28 cellular contexts compared by ENCODE assay signal in genomic region chr4:151074416-151074916, GRCh38. TPM values are rescaled to one million over a fixed set of nuclear protein-coding genes. Genes with fewer than 3 reads are reported as not detected.
DNase-seq lines count a peak whose midpoint lies in the region; ATAC-seq, FAIRE-seq and TF ChIP-seq lines count a peak whose summit lies in the region.
"Had no signal": no experiment of that assay in that cellular context is flagged by ENCODE, and none has a peak within 500 bp of the region (broad histone marks: within the 10 kb centered on the region; RNA-seq: fewer than 3 reads in every experiment).

No MANE protein-coding gene starts in this region.

- H3K9me3 Mint-ChIP-seq in stimulated activated effector memory CD8-positive, alpha-beta T cell treated with anti-CD3 and anti-CD28 coated beads, Interleukin-12 subunit alpha, Interleukin-12 subunit beta, amount 100 ng/mL, for 72 hours = no peaks in the 10 kb centered on the region
- H3K9me3 Mint-ChIP-seq: CD4-positive, alpha-beta memory T cell; CD4-positive, CD25-positive, alpha-beta regulatory T cell; CD8-positive, alpha-beta memory T cell had no signal

- no peak overlapping the region for H3K9ac ChIP-seq in K562 (ENCODE audit: insufficient read depth in 1 of 2, low read depth in 2 of 2, low read length in 2 of 2)
- no peak overlapping the region for H3K9ac ChIP-seq in mesendoderm (ENCODE audit: low read length)
- H3K9ac ChIP-seq: BLaER1 had no signal

- no peak overlapping the region for H3K4me3 ChIP-seq in K562
- no peak overlapping the region for H3K4me3 ChIP-seq in mesendoderm (ENCODE audit: low read length)
- no peak overlapping the region for H3K4me3 ChIP-seq in right atrium auricular region
- H3K4me3 ChIP-seq: BLaER1, GM12878 had no signal

- ATAC-seq in K562 = no peak
- ATAC-seq in stimulated activated effector memory CD8-positive, alpha-beta T cell treated with anti-CD3 and anti-CD28 coated beads, Interleukin-12 subunit alpha, Interleukin-12 subunit beta, amount 100 ng/mL, for 72 hours = no peak
- no peak for ATAC-seq in GM21515 (IDR thresholded peaks at IDR 0.05; ENCODE audit: unreplicated experiment)
- ATAC-seq: GM12878 had no signal

- H3K4me1 Mint-ChIP-seq in stimulated activated effector memory CD8-positive, alpha-beta T cell treated with anti-CD3 and anti-CD28 coated beads, Interleukin-12 subunit alpha, Interleukin-12 subunit beta, amount 100 ng/mL, for 72 hours = no peaks in the 10 kb centered on the region
- H3K4me1 Mint-ChIP-seq: CD14-positive monocyte; CD4-positive, alpha-beta memory T cell; CD4-positive, CD25-positive, alpha-beta regulatory T cell; CD8-positive, alpha-beta memory T cell had no signal

- CTCF ChIA-PET in K562 (lab: Yijun Ruan, JAX; ENCODE audit: low intra/inter-chr PET ratio) = no interaction called here

- POLR2A ChIA-PET in K562 (lab: Yijun Ruan, JAX) = interaction anchor here (0.6 to 0.9 kb wide), 5 partner anchors 11 to 1565 kb away, joined by 3 read pairs; no protein-coding TSS in a partner anchor

- no peaks in the 10 kb centered on the region for H3K9me1 ChIP-seq in K562 (ENCODE audit: control insufficient read depth, insufficient read depth, low read length)

- TF ChIP-seq RAD21 in K562 (CRISPR knock-in tag; conservative IDR thresholded peaks at IDR 0.05 in 1 of 2, IDR thresholded peaks at IDR 0.05 in 1 of 2) = no peak

- no peak for TF ChIP-seq EP300 in K562 (IDR thresholded peaks at IDR 0.05; ENCODE audit: low read length)

- in situ Hi-C loops in K562 (cut with MboI) = no loop called here

- H3K36me3 ChIP-seq in K562 (ENCODE audit: control insufficient read depth, insufficient read depth, low read length) (no peaks in the 10 kb centered on the region), mesendoderm (ENCODE audit: control insufficient read depth, insufficient read depth, low read length) (no peaks in the 10 kb centered on the region), right atrium auricular region (no peaks in the 10 kb centered on the region)
- H3K36me3 ChIP-seq: BE2C, BLaER1 had no signal

- H3K27ac ChIP-seq in K562 (ENCODE audit: extremely low read depth, low read depth, low read length) = no peak overlapping the region
- H3K27ac ChIP-seq in mesendoderm (ENCODE audit: low read depth, low read length) = no peak overlapping the region
- no peak overlapping the region for H3K27ac ChIP-seq in right atrium auricular region
- H3K27ac ChIP-seq: BLaER1 had no signal

- no peaks in the 10 kb centered on the region for H3K9me3 ChIP-seq in K562 (replicated peaks; ENCODE audit: control insufficient read depth, insufficient read depth, low read depth, low read length)
- no peaks in the 10 kb centered on the region for H3K9me3 ChIP-seq in right atrium auricular region
- H3K9me3 ChIP-seq: BE2C, BLaER1 had no signal

- H2BK120ac ChIP-seq in mesendoderm (ENCODE audit: low read depth, low read length) = no peak overlapping the region

- H3K27ac Mint-ChIP-seq in stimulated activated effector memory CD8-positive, alpha-beta T cell treated with anti-CD3 and anti-CD28 coated beads, Interleukin-12 subunit alpha, Interleukin-12 subunit beta, amount 100 ng/mL, for 72 hours = peak overlapping the region; percentile 68
- H3K27ac Mint-ChIP-seq: CD14-positive monocyte; CD4-positive, CD25-positive, alpha-beta regulatory T cell; CD8-positive, alpha-beta memory T cell had no signal

- no peaks in the 10 kb centered on the region for H3K79me1 ChIP-seq in mesendoderm (ENCODE audit: low read length)

- H3K23ac ChIP-seq in mesendoderm (ENCODE audit: low read length) = no peak overlapping the region

- TF ChIP-seq POLR2A in K562 (conservative IDR thresholded peaks at IDR 0.05) = no peak

- H2AK5ac ChIP-seq in mesendoderm (ENCODE audit: low read length) = no peak overlapping the region

- H4K8ac ChIP-seq in mesendoderm (ENCODE audit: low read depth, low read length) = peak overlapping the region; percentile 56

- FAIRE-seq in D721Med (lab: Jason Lieb, UNC) = peak; percentile 63
- no peak for FAIRE-seq in K562 (lab: Jason Lieb, UNC)
- FAIRE-seq: A204.1, GM12878, GM12892, GM18507 had no signal

- H3K4me2 ChIP-seq in K562 (ENCODE audit: insufficient read depth, low read length) (no peak overlapping the region), mesendoderm (ENCODE audit: low read length) (no peak overlapping the region)
- H3K4me2 ChIP-seq: BLaER1 had no signal

- no peak for DNase-seq in D721Med (ENCODE audit: insufficient read length, low spot score)
- no peak for DNase-seq in K562 (ENCODE audit: extremely low read depth in 1 of 4, low spot score in 3 of 4)
- DNase-seq in mesendoderm = no peak
- no peak for DNase-seq in stimulated activated effector memory CD8-positive, alpha-beta T cell treated with anti-CD3 and anti-CD28 coated beads, Interleukin-12 subunit alpha, Interleukin-12 subunit beta, amount 100 ng/mL, for 72 hours (ENCODE audit: low spot score in 2 of 2)
- no peak for DNase-seq in DMS 273 (lab: John Stamatoyannopoulos, UW; ENCODE audit: unreplicated experiment)
- DNase-seq in right atrium auricular region (ENCODE audit: low spot score) = no peak
- DNase-seq: 8988T; ACHN; BE2C; C1 segment of cervical spinal cord; CD4-positive, alpha-beta memory T cell; CD4-positive, CD25-positive, alpha-beta regulatory T cell; CD8-positive, alpha-beta memory T cell; COR-L47; DMS 273 treated with DMSO at 0.1 percent for 48 hours; DMS153; DMS53; DMS79; DND-41; EL; GDM1 had no signal

- H3K36me3 Mint-ChIP-seq in stimulated activated effector memory CD8-positive, alpha-beta T cell treated with anti-CD3 and anti-CD28 coated beads, Interleukin-12 subunit alpha, Interleukin-12 subunit beta, amount 100 ng/mL, for 72 hours = no peaks in the 10 kb centered on the region
- H3K36me3 Mint-ChIP-seq: CD14-positive monocyte; CD4-positive, alpha-beta memory T cell; CD4-positive, CD25-positive, alpha-beta regulatory T cell; CD8-positive, alpha-beta memory T cell had no signal

- peak overlapping the region; percentile 5 for H2BK15ac ChIP-seq in mesendoderm (replicated peaks; ENCODE audit: low read depth)

- no peaks in the 10 kb centered on the region for H3K4me1 ChIP-seq in K562 (replicated peaks in 1 of 2; ENCODE audit: control insufficient read depth in 2 of 2, insufficient read depth in 2 of 2, low read length in 2 of 2)
- no peaks in the 10 kb centered on the region for H3K4me1 ChIP-seq in mesendoderm (ENCODE audit: control insufficient read depth, low read depth, low read length)
- H3K4me1 ChIP-seq in right atrium auricular region = no peaks in the 10 kb centered on the region
- H3K4me1 ChIP-seq: BE2C, BLaER1 had no signal

- H3K27me3 ChIP-seq in K562 (ENCODE audit: control insufficient read depth in 2 of 2, insufficient read depth in 2 of 2, low read length in 2 of 2) (no peaks in the 10 kb centered on the region; a peak in 1 of 5 replicates), mesendoderm (ENCODE audit: insufficient read depth, low read length, poor library complexity) (no peaks in the 10 kb centered on the region), right atrium auricular region (no peaks in the 10 kb centered on the region)
- H3K27me3 ChIP-seq: BE2C, BLaER1 had no signal

- no peak overlapping the region for H3K4ac ChIP-seq in mesendoderm (ENCODE audit: low read depth, low read length)

- BruUV-seq in K562 (replicated peaks; lab: Mats Ljungman, UMichigan) = no TSS peak

- H3K18ac ChIP-seq in mesendoderm (ENCODE audit: low read length) = no peak overlapping the region

- H4K5ac ChIP-seq in mesendoderm (ENCODE audit: low read length) = no peak overlapping the region

- intact Hi-C loops in K562 (cut with micrococcal nuclease) = no loop called here

- H2BK5ac ChIP-seq in mesendoderm (ENCODE audit: low read length) = no peak overlapping the region

- H2AFZ ChIP-seq in K562 (ENCODE audit: low read depth, low read length) = no peak overlapping the region

- no peaks in the 10 kb centered on the region for H3K79me2 ChIP-seq in K562 (ENCODE audit: control insufficient read depth, insufficient read depth, low read length)
- no peaks in the 10 kb centered on the region for H3K79me2 ChIP-seq in mesendoderm (ENCODE audit: control insufficient read depth, insufficient read depth, low read length)

- TF ChIP-seq CTCF in D721Med (IDR thresholded peaks at IDR 0.05; ENCODE audit: insufficient read depth, missing control alignments) (no peak), K562 (IDR thresholded peaks at IDR 0.05 in 2 of 3, conservative IDR thresholded peaks at IDR 0.05 in 1 of 3; ENCODE audit: insufficient read depth in 2 of 3, low read depth in 1 of 3, low read length in 3 of 3) (no peak), right atrium auricular region (IDR thresholded peaks at IDR 0.05) (no peak)

- no peaks in the 10 kb centered on the region for H4K20me1 ChIP-seq in K562 (replicated peaks; ENCODE audit: control insufficient read depth, insufficient read depth, low read length)
- H4K20me1 ChIP-seq: BLaER1 had no signal

- H3K4me3 Mint-ChIP-seq in stimulated activated effector memory CD8-positive, alpha-beta T cell treated with anti-CD3 and anti-CD28 coated beads, Interleukin-12 subunit alpha, Interleukin-12 subunit beta, amount 100 ng/mL, for 72 hours = no peak overlapping the region
- H3K4me3 Mint-ChIP-seq: CD14-positive monocyte; CD4-positive, alpha-beta memory T cell; CD4-positive, CD25-positive, alpha-beta regulatory T cell; CD8-positive, alpha-beta memory T cell had no signal

- no peak overlapping the region for H3K56ac ChIP-seq in mesendoderm (ENCODE audit: low read length)

RNA-seq across cellular contexts. Expression of gene RPS3A, which starts 25.0 kb away (rescaled TPM):
- total RNA-seq in K562 (2011; cell fraction: chromatin; rRNA removed; ENCODE audit: low replicate concordance) = 296 and 420 TPM in 2 replicates
- 433 and 451 TPM in 2 replicates for total RNA-seq in K562 (2011; cell fraction: nucleolus; rRNA removed)
- 773 and 1,562 TPM in 2 replicates for total RNA-seq in K562 (2011; cell fraction: nucleoplasm; rRNA removed)
- total RNA-seq in K562 (2014; rRNA removed) (1,793 and 2,102 TPM in 2 replicates), K562 (2014; rRNA removed; fragmentation: Illumina TruSeq; extraction: Trizol) (3,891 and 4,298 TPM in 2 replicates), K562 (2015; rRNA removed; fragmentation: Illumina TruSeq; extraction: Trizol) (2,923 and 3,036 TPM in 2 replicates), K562 (2021) (2,407 and 2,649 TPM in 2 replicates), right atrium auricular region (1,000 to 10,000 TPM; 1,734 to 2,285 TPM)
- polyA plus RNA-seq in K562 (2011; rRNA removed) (4,895 and 5,488 TPM in 2 replicates), K562 (2014; fragmentation: Illumina TruSeq; extraction: Trizol) (2,678 and 2,756 TPM in 2 replicates), K562 (2014; fragmentation: Nextera tagmentation; extraction: Ambion mirVana) (1,000 to 10,000 TPM; 3,558 to 3,768 TPM), K562 (2014; rRNA removed) (2,761 and 3,554 TPM in 2 replicates)
- polyA plus RNA-seq in K562 (2011; cell fraction: cytosol; rRNA removed) = 887 and 2,354 TPM in 2 replicates
- 570 and 1,423 TPM in 2 replicates for polyA plus RNA-seq in K562 (2011; cell fraction: nucleus; rRNA removed)
- polyA plus RNA-seq in K562 (2012) = 2,139 and 3,584 TPM in 2 replicates
- polyA minus RNA-seq in K562 (2011; rRNA and poly(A)+ RNA removed) = 1,733 and 2,092 TPM in 2 replicates
- 660 and 683 TPM in 2 replicates for polyA minus RNA-seq in K562 (2011; cell fraction: cytosol; rRNA and poly(A)+ RNA removed)
- 140 and 302 TPM in 2 replicates for polyA minus RNA-seq in K562 (2011; cell fraction: nucleus; rRNA and poly(A)+ RNA removed)
- 5,197 TPM for polyA plus RNA-seq in mesendoderm (2013, experiment 1 of 2)
- 5,192 TPM for polyA plus RNA-seq in mesendoderm (2013, experiment 2 of 2)

RNA-seq across cellular contexts. Expression of gene LRBA, which starts 59.4 kb away (rescaled TPM):
- 104 and 363 TPM in 2 replicates for total RNA-seq in K562 (2011; cell fraction: chromatin; rRNA removed; ENCODE audit: low replicate concordance)
- total RNA-seq in K562 (2011; cell fraction: nucleolus; rRNA removed) = 53.9 and 87.2 TPM in 2 replicates
- total RNA-seq in K562 (2011; cell fraction: nucleoplasm; rRNA removed) = 148 and 201 TPM in 2 replicates
- total RNA-seq in K562 (2014; rRNA removed) = 55.5 and 60.2 TPM in 2 replicates
- 88.7 and 92.7 TPM in 2 replicates for total RNA-seq in K562 (2014; rRNA removed; fragmentation: Illumina TruSeq; extraction: Trizol)
- total RNA-seq in K562 (2015; rRNA removed; fragmentation: Illumina TruSeq; extraction: Trizol) = 82.6 and 87.3 TPM in 2 replicates
- 63.0 and 65.9 TPM in 2 replicates for total RNA-seq in K562 (2021)
- 36.8 and 46.1 TPM in 2 replicates for polyA plus RNA-seq in K562 (2011; rRNA removed)
- polyA plus RNA-seq in K562 (2011; cell fraction: cytosol; rRNA removed) = 29.9 and 41.2 TPM in 2 replicates
- polyA plus RNA-seq in K562 (2011; cell fraction: nucleus; rRNA removed) = 32.0 and 38.6 TPM in 2 replicates
- polyA plus RNA-seq in K562 (2012) = 42.7 and 50.5 TPM in 2 replicates
- 46.8 and 59.7 TPM in 2 replicates for polyA plus RNA-seq in K562 (2014; fragmentation: Illumina TruSeq; extraction: Trizol)
- polyA plus RNA-seq in K562 (2014; fragmentation: Nextera tagmentation; extraction: Ambion mirVana) = 10 to 100 TPM; 24.2 to 32.1 TPM
- 31.9 and 34.4 TPM in 2 replicates for polyA plus RNA-seq in K562 (2014; rRNA removed)
- 341 and 347 TPM in 2 replicates for polyA minus RNA-seq in K562 (2011; rRNA and poly(A)+ RNA removed)
- 82.8 and 105 TPM in 2 replicates for polyA minus RNA-seq in K562 (2011; cell fraction: cytosol; rRNA and poly(A)+ RNA removed)
- polyA minus RNA-seq in K562 (2011; cell fraction: nucleus; rRNA and poly(A)+ RNA removed) = 202 and 311 TPM in 2 replicates
- polyA plus RNA-seq in mesendoderm (2013, experiment 1 of 2) = 17.7 TPM
- 17.8 TPM for polyA plus RNA-seq in mesendoderm (2013, experiment 2 of 2)
- 10 to 100 TPM; 20.8 to 37.7 TPM for total RNA-seq in right atrium auricular region
